ENCODE assay signal across 8 cellular contexts in genomic region chr20:53643031-53643832, GRCh38. TPM values are rescaled to one million over a fixed set of nuclear protein-coding genes. Genes with fewer than 3 reads are reported as not detected.
DNase-seq lines count a peak whose midpoint lies in the region; TF ChIP-seq lines count a peak whose summit lies in the region.

No MANE protein-coding gene starts in this region.

- H3K79me2 ChIP-seq in neural progenitor cell (ENCODE audit: low read depth): no peaks in the 10 kb centered on the region

- CTCF ChIA-PET in activated CD4-positive, alpha-beta memory T cell treated with anti-CD3 and anti-CD28 coated beads, Interleukin-2, amount 10 ng/mL, durations not matched to agents 7 days and 5 days (lab: Charles Lee): interaction anchor here (0.7 to 1.6 kb wide), 14 partner anchors 10 to 273 kb away, joined by 3 to 9 read pairs (median 5); no protein-coding TSS in a partner anchor

- H3F3A ChIP-seq in neural progenitor cell (ENCODE audit: low read depth): peaks cover 4% of the 10 kb centered on the region

- peak overlapping the region; percentile 39 for H2AFZ ChIP-seq in neural progenitor cell (replicated peaks)

- no peak overlapping the region for H3K9ac ChIP-seq in neural progenitor cell

- TF ChIP-seq CTCF in neural progenitor cell (IDR thresholded peaks at IDR 0.05) (no peak), thyroid gland (IDR thresholded peaks at IDR 0.05) (no peak)

- H3K4me3 ChIP-seq in neural progenitor cell (no peak overlapping the region), thyroid gland (replicated peaks in 1 of 3) (no peak overlapping the region)

- peak overlapping the region; percentile 90 for H3K27ac Mint-ChIP-seq in activated CD4-positive, alpha-beta memory T cell treated with anti-CD3 and anti-CD28 coated beads, Interleukin-2, amount 10 ng/mL, durations not matched to agents 7 days and 5 days
- H3K27ac Mint-ChIP-seq in neural progenitor cell: peak overlapping the region; percentile 84

- H3K9me3 ChIP-seq in neural progenitor cell (ENCODE audit: low read depth): no peaks in the 10 kb centered on the region
- no peaks in the 10 kb centered on the region for H3K9me3 ChIP-seq in thyroid gland

- H3K27me3 Mint-ChIP-seq in activated CD4-positive, alpha-beta memory T cell treated with anti-CD3 and anti-CD28 coated beads, Interleukin-2, amount 10 ng/mL, durations not matched to agents 7 days and 5 days: no peaks in the 10 kb centered on the region
- H3K27me3 Mint-ChIP-seq in neural progenitor cell (ENCODE audit: insufficient read depth, low read depth): no peaks in the 10 kb centered on the region

- peak overlapping the region; percentile 57 for H3K4me3 Mint-ChIP-seq in activated CD4-positive, alpha-beta memory T cell treated with anti-CD3 and anti-CD28 coated beads, Interleukin-2, amount 10 ng/mL, durations not matched to agents 7 days and 5 days
- no peak overlapping the region for H3K4me3 Mint-ChIP-seq in neural progenitor cell

- H3K36me3 Mint-ChIP-seq in activated CD4-positive, alpha-beta memory T cell treated with anti-CD3 and anti-CD28 coated beads, Interleukin-2, amount 10 ng/mL, durations not matched to agents 7 days and 5 days (ENCODE audit: low read depth): no peaks in the 10 kb centered on the region
- no peaks in the 10 kb centered on the region for H3K36me3 Mint-ChIP-seq in neural progenitor cell

- intact Hi-C loops in thyroid gland (cut with DNase I): no loop called here

- no peaks in the 10 kb centered on the region for H3K27me3 ChIP-seq in neural progenitor cell
- H3K27me3 ChIP-seq in thyroid gland: no peaks in the 10 kb centered on the region

- H3K4me1 Mint-ChIP-seq in activated CD4-positive, alpha-beta memory T cell treated with anti-CD3 and anti-CD28 coated beads, Interleukin-2, amount 10 ng/mL, durations not matched to agents 7 days and 5 days: peaks cover 33% of the 10 kb centered on the region
- peaks cover 16% of the 10 kb centered on the region for H3K4me1 Mint-ChIP-seq in neural progenitor cell

- no peak for TF ChIP-seq POLR2A in thyroid gland (IDR thresholded peaks at IDR 0.05)

- DNase-seq in GM04504 (ENCODE audit: low read depth) (peak; percentile 74), HCEC 1CT (peak; percentile 82), MV-4-11 (lab: John Stamatoyannopoulos, UW) (peak; percentile 96), epithelial cell of prostate (ENCODE audit: low read depth, low spot score) (peak; percentile 87), neural progenitor cell (ENCODE audit: low spot score) (no peak), thyroid gland (no peak), occipital lobe (lab: John Stamatoyannopoulos, UW) (no peak)
- DNase-seq in activated CD4-positive, alpha-beta memory T cell treated with anti-CD3 and anti-CD28 coated beads, Interleukin-2, amount 10 ng/mL, durations not matched to agents 7 days and 5 days: peak; percentile 71

- POLR2A ChIA-PET in activated CD4-positive, alpha-beta memory T cell treated with anti-CD3 and anti-CD28 coated beads, Interleukin-2, amount 10 ng/mL, durations not matched to agents 7 days and 5 days (lab: Charles Lee): interaction anchor here (0.7 to 3.8 kb wide), 26 partner anchors 9 to 830 kb away, joined by 3 to 56 read pairs (median 5); partner anchors contain the start of gene ZNF217

- 49 to 63% methylated on average over 12 of the region's 12 CpGs for whole genome bisulfite sequencing in thyroid gland, 2 donors

- no peaks in the 10 kb centered on the region for H4K20me1 ChIP-seq in neural progenitor cell (ENCODE audit: low read depth)

- peak overlapping the region; percentile 45 for H3K4me2 ChIP-seq in neural progenitor cell

- no peaks in the 10 kb centered on the region for H3K9me3 Mint-ChIP-seq in activated CD4-positive, alpha-beta memory T cell treated with anti-CD3 and anti-CD28 coated beads, Interleukin-2, amount 10 ng/mL, durations not matched to agents 7 days and 5 days
- H3K9me3 Mint-ChIP-seq in neural progenitor cell: no peaks in the 10 kb centered on the region

- H3K4me1 ChIP-seq in neural progenitor cell (peaks cover 13% of the 10 kb centered on the region), thyroid gland (peaks cover 10 to 15% of the 10 kb centered on the region in 2 donors)

- H3K27ac ChIP-seq in epithelial cell of prostate (peak overlapping the region; percentile 97), neural progenitor cell (no peak overlapping the region), thyroid gland (peak overlapping the region in 2 of 3 donors; percentile 46 to 63)

- no peaks in the 10 kb centered on the region for H3K36me3 ChIP-seq in neural progenitor cell
- H3K36me3 ChIP-seq in thyroid gland: no peaks in the 10 kb centered on the region

RNA-seq across cellular contexts. Expression of gene ZNF217, which starts 49.6 kb away (rescaled TPM):
- 10 to 100 TPM; 89.5 to 90.4 TPM for total RNA-seq in activated CD4-positive, alpha-beta memory T cell treated with anti-CD3 and anti-CD28 coated beads, Interleukin-2, amount 10 ng/mL, durations not matched to agents 7 days and 5 days
- 76.3 and 84.4 TPM in 2 replicates for total RNA-seq in neural progenitor cell (ENCODE audit: low replicate concordance)
- 10 to 100 TPM; 18.0 to 42.8 (median 27.8) TPM for total RNA-seq in thyroid gland
- total RNA-seq in occipital lobe: 7.3 TPM

Comparison
In these comparisons a context has a peak if more than half of its experiments do, and no peak if none do; other contexts are left out.
1. DNase-seq: peak in GM04504 (single experiment), HCEC 1CT (single experiment), MV-4-11 (single experiment), activated CD4-positive, alpha-beta memory T cell treated with anti-CD3 and anti-CD28 coated beads, Interleukin-2, amount 10 ng/mL, durations not matched to agents 7 days and 5 days (single experiment) and epithelial cell of prostate (single experiment); none in neural progenitor cell (single experiment), thyroid gland (0 of 2) and occipital lobe (single experiment).